Comparison of ENCODE assay signal across 27 cellular contexts in the genomic region with DNA sequence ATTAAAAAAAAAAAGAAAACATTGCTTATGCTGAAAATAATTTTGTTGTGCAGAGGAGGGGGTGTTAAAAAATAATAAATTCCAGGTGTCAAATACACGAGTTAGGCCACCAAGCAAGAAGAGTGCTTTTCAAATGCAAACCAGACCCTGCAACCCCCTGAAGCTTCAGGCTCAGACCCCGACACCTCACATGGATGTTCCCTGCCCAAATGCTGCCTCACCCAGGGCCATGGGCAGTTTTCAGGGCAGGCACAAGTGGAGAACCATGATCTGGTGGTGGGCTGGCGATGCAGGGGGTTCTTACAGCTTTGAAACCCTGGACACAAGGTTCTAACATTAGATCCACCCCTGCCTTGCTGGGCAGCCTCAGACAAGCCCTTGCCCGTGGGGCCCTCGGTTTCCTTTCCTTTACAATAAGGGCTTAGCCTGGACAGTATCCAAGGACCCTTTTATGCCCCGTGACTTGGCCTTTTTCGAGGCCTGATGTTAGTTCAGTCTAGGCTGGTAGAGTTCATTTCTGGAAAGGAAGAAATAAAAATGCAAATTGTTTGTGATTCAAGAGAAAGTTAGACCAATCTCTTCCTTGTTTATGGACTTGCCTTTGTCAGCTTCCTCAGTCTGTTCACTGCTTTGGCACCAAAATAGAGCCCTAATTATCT.
"Had no signal": no experiment of that assay in that cellular context is flagged by ENCODE, and none has a peak within 500 bp of the region (broad histone marks: within the 10 kb centered on the region; RNA-seq: fewer than 3 reads in every experiment).

No MANE protein-coding gene starts in this region.

- H3K9me3 ChIP-seq: adrenal gland, colonic mucosa, esophagus squamous epithelium, ovary, right atrium auricular region, suprapubic skin, tibial artery had no signal

- DNase-seq: activated CD4-positive, alpha-beta memory T cell treated with anti-CD3 and anti-CD28 coated beads for 36 hours; activated CD4-positive, alpha-beta T cell treated with anti-CD3 and anti-CD28 coated beads, Interleukin-2, amount 10 ng/mL, durations not matched to agents 24 days and 14 days; activated CD4-positive, CD25-positive, alpha-beta regulatory T cell treated with anti-CD3 and anti-CD28 coated beads, Interleukin-2, amount 50 U/mL, for 72 hours; activated naive CD4-positive, alpha-beta T cell treated with Interleukin-2 at 50 U/mL for 16 hours; activated naive CD8-positive, alpha-beta T cell treated with anti-CD3 and anti-CD28 coated beads for 36 hours; activated T-cell treated with anti-CD3 and anti-CD28 coated beads for 4 hours; activated T-cell treated with anti-CD3 and anti-CD28 coated beads, Interleukin-2, amount 50 U/mL, for 72 hours; body of pancreas; cerebellar nuclear complex; colonic mucosa; endodermal cell; esophagus squamous epithelium; foreskin melanocyte; left ventricle myocardium superior; mammary epithelial cell; naive B cell; nephron progenitor cell; ovary; stimulated activated naive CD4-positive, alpha-beta T cell; T-cell; tibial artery; WERI-Rb-1 had no signal

- H3K4me3 Mint-ChIP-seq: activated CD4-positive, alpha-beta memory T cell treated with anti-CD3 and anti-CD28 coated beads for 36 hours; activated CD4-positive, alpha-beta T cell treated with anti-CD3 and anti-CD28 coated beads, Interleukin-2, amount 10 ng/mL, durations not matched to agents 24 days and 14 days; activated naive CD8-positive, alpha-beta T cell treated with anti-CD3 and anti-CD28 coated beads for 36 hours; activated T-cell treated with anti-CD3 and anti-CD28 coated beads, Interleukin-2, amount 50 U/mL, for 72 hours; endodermal cell; naive B cell; nephron progenitor cell; T-cell had no signal

- H3K4me1 Mint-ChIP-seq: activated CD4-positive, alpha-beta T cell treated with anti-CD3 and anti-CD28 coated beads, Interleukin-2, amount 10 ng/mL, durations not matched to agents 24 days and 14 days; activated naive CD8-positive, alpha-beta T cell treated with anti-CD3 and anti-CD28 coated beads for 36 hours; endodermal cell; naive B cell; T-cell had no signal

- H3K27me3 ChIP-seq: adrenal gland, body of pancreas, cardiac muscle cell, colonic mucosa, esophagus squamous epithelium, ovary, right atrium auricular region, suprapubic skin had no signal

- H3K36me3 ChIP-seq: adrenal gland, cardiac muscle cell, colonic mucosa, esophagus squamous epithelium, ovary, right atrium auricular region, suprapubic skin, tibial artery, WERI-Rb-1 had no signal

- H3K9me3 Mint-ChIP-seq: activated CD4-positive, alpha-beta memory T cell treated with anti-CD3 and anti-CD28 coated beads for 36 hours; activated CD4-positive, alpha-beta T cell treated with anti-CD3 and anti-CD28 coated beads, Interleukin-2, amount 10 ng/mL, durations not matched to agents 24 days and 14 days; activated naive CD8-positive, alpha-beta T cell treated with anti-CD3 and anti-CD28 coated beads for 36 hours; activated T-cell treated with anti-CD3 and anti-CD28 coated beads, Interleukin-2, amount 50 U/mL, for 72 hours; T-cell had no signal

- H3K27me3 Mint-ChIP-seq: activated CD4-positive, alpha-beta T cell treated with anti-CD3 and anti-CD28 coated beads, Interleukin-2, amount 10 ng/mL, durations not matched to agents 24 days and 14 days; activated naive CD8-positive, alpha-beta T cell treated with anti-CD3 and anti-CD28 coated beads for 36 hours had no signal

- H3K4me1 ChIP-seq: adrenal gland, body of pancreas, colonic mucosa, esophagus squamous epithelium, right atrium auricular region, suprapubic skin, tibial artery had no signal

- H3K27ac Mint-ChIP-seq: activated CD4-positive, alpha-beta memory T cell treated with anti-CD3 and anti-CD28 coated beads for 36 hours; activated CD4-positive, alpha-beta T cell treated with anti-CD3 and anti-CD28 coated beads, Interleukin-2, amount 10 ng/mL, durations not matched to agents 24 days and 14 days; activated naive CD8-positive, alpha-beta T cell treated with anti-CD3 and anti-CD28 coated beads for 36 hours; activated T-cell treated with anti-CD3 and anti-CD28 coated beads, Interleukin-2, amount 50 U/mL, for 72 hours; endodermal cell; naive B cell; nephron progenitor cell; progenitor cell of endocrine pancreas; T-cell had no signal

- H3K27ac ChIP-seq: adrenal gland, body of pancreas, cardiac muscle cell, colonic mucosa, esophagus squamous epithelium, ovary, right atrium auricular region, suprapubic skin, tibial artery, WERI-Rb-1 had no signal

- H3K36me3 Mint-ChIP-seq: activated CD4-positive, alpha-beta memory T cell treated with anti-CD3 and anti-CD28 coated beads for 36 hours; activated naive CD8-positive, alpha-beta T cell treated with anti-CD3 and anti-CD28 coated beads for 36 hours; naive B cell; T-cell had no signal

- ATAC-seq: activated T-cell treated with anti-CD3 and anti-CD28 coated beads, Interleukin-2, amount 50 U/mL, for 72 hours; body of pancreas; left ventricle myocardium superior; T-cell had no signal

- H3K4me3 ChIP-seq: adrenal gland, body of pancreas, cardiac muscle cell, colonic mucosa, esophagus squamous epithelium, ovary, right atrium auricular region, suprapubic skin, tibial artery had no signal
